In the genomic region with DNA sequence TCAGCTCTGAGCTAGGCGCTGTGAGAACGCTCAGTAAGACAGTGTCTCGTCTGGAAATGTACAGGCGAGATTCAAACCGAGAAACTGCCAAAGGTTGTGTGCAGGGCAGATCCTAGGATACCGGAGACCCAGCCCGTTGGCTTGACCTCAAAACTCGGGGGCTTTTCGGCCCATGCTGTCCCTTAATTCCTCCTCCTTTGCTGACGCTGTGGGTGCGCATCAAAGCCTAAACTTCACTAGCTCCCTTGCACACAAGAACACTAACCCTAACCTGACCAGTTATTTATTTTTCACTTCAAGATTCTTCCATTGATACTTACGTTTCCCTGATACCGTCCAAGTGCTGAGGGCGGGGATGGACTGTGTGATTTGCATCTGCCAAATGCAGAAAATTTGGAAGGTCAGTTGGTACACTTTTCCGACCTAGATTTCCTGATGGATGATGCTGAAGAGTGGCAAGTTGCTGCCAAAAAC, we compare ENCODE assay signal across 1 cellular context.
TF ChIP-seq lines count a peak whose summit lies in the region.

No MANE protein-coding gene starts in this region.

TF ChIP-seq in GM12878, 131 proteins besides CTCF, POLR2A, EP300 and RAD21 (continued from another document):
- no peak for TF ChIP-seq ATF2 (IDR thresholded peaks at IDR 0.05; ENCODE audit: low read length)
- TF ChIP-seq NFIC (IDR thresholded peaks at IDR 0.05; ENCODE audit: low read depth, low read length), result no peak
- no peak for TF ChIP-seq IRF5 (IDR thresholded peaks at IDR 0.05; ENCODE audit: borderline replicate concordance)
- TF ChIP-seq RAD51 (IDR thresholded peaks at IDR 0.05), result no peak
- TF ChIP-seq WRNIP1 (IDR thresholded peaks at IDR 0.05; ENCODE audit: borderline replicate concordance, low read depth, low read length), result no peak
- TF ChIP-seq KLF5 (IDR thresholded peaks at IDR 0.05; ENCODE audit: partially characterized antibody), result no peak
- 0 out of 2 replicates have a peak, but pooled peaks have one; percentile 40 for TF ChIP-seq TBL1XR1 (IDR thresholded peaks at IDR 0.05; ENCODE audit: low read depth, low read length)
- 0 out of 2 replicates have a peak, but pooled peaks have one; percentile 9 for TF ChIP-seq GABPA (IDR thresholded peaks at IDR 0.05; ENCODE audit: low read depth)
- TF ChIP-seq SUZ12 (IDR thresholded peaks at IDR 0.05; ENCODE audit: unreplicated experiment), result no peak
- peak; percentile 20; the same call in 1 of the 2 replicates for TF ChIP-seq MTA3 (IDR thresholded peaks at IDR 0.05; ENCODE audit: borderline replicate concordance, low read length)
- TF ChIP-seq HDAC6 (IDR thresholded peaks at IDR 0.05; ENCODE audit: unreplicated experiment), result no peak
- peak; percentile 21; the same call in 1 of the 2 replicates for TF ChIP-seq CREM (IDR thresholded peaks at IDR 0.05; ENCODE audit: low read depth)
- TF ChIP-seq SRF (IDR thresholded peaks at IDR 0.05; ENCODE audit: low read depth in 2 of 2, low read length in 2 of 2), result no peak
- TF ChIP-seq MYC (IDR thresholded peaks at IDR 0.05; ENCODE audit: insufficient read depth, insufficient read length, insufficient replicate concordance, low read length, severe bottlenecking), result peak; percentile 27
- TF ChIP-seq, protein P1, sequence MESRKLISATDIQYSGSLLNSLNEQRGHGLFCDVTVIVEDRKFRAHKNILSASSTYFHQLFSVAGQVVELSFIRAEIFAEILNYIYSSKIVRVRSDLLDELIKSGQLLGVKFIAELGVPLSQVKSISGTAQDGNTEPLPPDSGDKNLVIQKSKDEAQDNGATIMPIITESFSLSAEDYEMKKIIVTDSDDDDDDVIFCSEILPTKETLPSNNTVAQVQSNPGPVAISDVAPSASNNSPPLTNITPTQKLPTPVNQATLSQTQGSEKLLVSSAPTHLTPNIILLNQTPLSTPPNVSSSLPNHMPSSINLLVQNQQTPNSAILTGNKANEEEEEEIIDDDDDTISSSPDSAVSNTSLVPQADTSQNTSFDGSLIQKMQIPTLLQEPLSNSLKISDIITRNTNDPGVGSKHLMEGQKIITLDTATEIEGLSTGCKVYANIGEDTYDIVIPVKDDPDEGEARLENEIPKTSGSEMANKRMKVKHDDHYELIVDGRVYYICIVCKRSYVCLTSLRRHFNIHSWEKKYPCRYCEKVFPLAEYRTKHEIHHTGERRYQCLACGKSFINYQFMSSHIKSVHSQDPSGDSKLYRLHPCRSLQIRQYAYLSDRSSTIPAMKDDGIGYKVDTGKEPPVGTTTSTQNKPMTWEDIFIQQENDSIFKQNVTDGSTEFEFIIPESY (IDR thresholded peaks at IDR 0.05), result no peak
- no peak for TF ChIP-seq PBX3 (IDR thresholded peaks at IDR 0.05; ENCODE audit: insufficient replicate concordance, low read depth, low read length)
- no peak for TF ChIP-seq ZZZ3 (IDR thresholded peaks at IDR 0.05; ENCODE audit: control insufficient read depth, insufficient read length, low read depth)
- TF ChIP-seq BCL11A (IDR thresholded peaks at IDR 0.05; ENCODE audit: low read depth, low read length), result no peak
- no peak for TF ChIP-seq EGR1 (IDR thresholded peaks at IDR 0.05; ENCODE audit: borderline replicate concordance in 1 of 2, low read depth in 2 of 2, low read length in 2 of 2)
- no peak for TF ChIP-seq CHD2 (IDR thresholded peaks at IDR 0.05; ENCODE audit: borderline replicate concordance, low read depth, low read length)
- TF ChIP-seq ZBTB40 (IDR thresholded peaks at IDR 0.05; ENCODE audit: borderline replicate concordance), result no peak
- no peak for TF ChIP-seq BHLHE40 (IDR thresholded peaks at IDR 0.05; ENCODE audit: borderline replicate concordance in 1 of 2, low read depth in 2 of 2, low read length in 1 of 2)
- no peak; the same call in 1 of the 2 replicates for TF ChIP-seq FOXM1 (IDR thresholded peaks at IDR 0.05; ENCODE audit: low read depth, low read length)
- TF ChIP-seq TARDBP (IDR thresholded peaks at IDR 0.05; ENCODE audit: borderline replicate concordance), result no peak
- no peak for TF ChIP-seq STAT3 (IDR thresholded peaks at IDR 0.05; ENCODE audit: low read depth, low read length)
TF ChIP-seq in GM12878: peak in this region for 8.
